Comparison of ENCODE assay signal across 8 cellular contexts in genomic region chr17:7403902-7404736, GRCh38. TPM values are rescaled to one million over a fixed set of nuclear protein-coding genes. Genes with fewer than 3 reads are reported as not detected.
DNase-seq lines count a peak whose midpoint lies in the region; ATAC-seq, FAIRE-seq and TF ChIP-seq lines count a peak whose summit lies in the region.

Gene TMEM256 (minus strand): TSS chr17:7404097. CDS start chr17:7404084, 13 bp downstream.

- H3K27me3 ChIP-seq in pancreas (no peaks in the 10 kb centered on the region), tibial artery (no peaks in the 10 kb centered on the region)

- H3K4me1 ChIP-seq in pancreas = peaks cover 2 to 10% (median 8%) of the 10 kb centered on the region in 3 donors
- H3K4me1 ChIP-seq in tibial artery = peaks cover 0 to 33% (median 24%) of the 10 kb centered on the region in 4 donors

- H3K27ac ChIP-seq in pancreas (peak within 1 kb of the TSS; percentile 70 to 88 (median 85)), tibial artery (peak within 1 kb of the TSS; percentile 90)

- H3K36me3 ChIP-seq in pancreas = no peaks in the 10 kb centered on the region
- peaks cover under 1 to 11% (median 2%) of the 10 kb centered on the region in 3 donors for H3K36me3 ChIP-seq in tibial artery

- peak; percentile 96 for FAIRE-seq in pancreas (lab: Jason Lieb, UNC)

- H3K9me3 Mint-ChIP-seq in activated naive CD8-positive, alpha-beta T cell treated with anti-CD3 and anti-CD28 coated beads, Interleukin-2, amount 50 U/mL, for 24 hours = no peaks in the 10 kb centered on the region

- TF ChIP-seq CTCF in pancreas (IDR thresholded peaks at IDR 0.05) (no peak), tibial artery (IDR thresholded peaks at IDR 0.05) (peak in 1 of 2 experiments; percentile 34)

- DNase-seq in NCI-H1417 treated with DMSO at 0.1 percent for 48 hours (lab: John Stamatoyannopoulos, UW) (peak; percentile 83), SW480 (ENCODE audit: low spot score) (peak; percentile 99), Right ventricle myocardium superior (peak; percentile 99), pancreas (peak; percentile 94 to 99 (median 98)), tibial artery (peak; percentile 99 to 100)
- DNase-seq in activated naive CD8-positive, alpha-beta T cell treated with anti-CD3 and anti-CD28 coated beads, Interleukin-2, amount 50 U/mL, for 24 hours = peak; percentile 92

- H3K4me3 ChIP-seq in pancreas = peak within 1 kb of the TSS; percentile 45 to 69 (median 58)
- H3K4me3 ChIP-seq in tibial artery = peak within 1 kb of the TSS; percentile 61 to 74

- ATAC-seq in HG02759 (IDR thresholded peaks at IDR 0.05; ENCODE audit: unreplicated experiment) (peak; percentile 94), Right ventricle myocardium superior (ENCODE audit: poor library complexity) (peak; percentile 93), pancreas (peak; percentile 90 to 95 (median 92))
- ATAC-seq in activated naive CD8-positive, alpha-beta T cell treated with anti-CD3 and anti-CD28 coated beads, Interleukin-2, amount 50 U/mL, for 24 hours = peak; percentile 94

- peaks cover 19% of the 10 kb centered on the region for H3K4me1 Mint-ChIP-seq in activated naive CD8-positive, alpha-beta T cell treated with anti-CD3 and anti-CD28 coated beads, Interleukin-2, amount 50 U/mL, for 24 hours

- TF ChIP-seq POLR2A in GM10847 (IDR thresholded peaks at IDR 0.05; ENCODE audit: extremely low read depth, insufficient read length) = peak; percentile 91

- WGBS in pancreas, 2 donors = 0 to 1% methylated on average over 49 to 53 of the region's 53 CpGs

- peak within 1 kb of the TSS; percentile 90 for H3K27ac Mint-ChIP-seq in activated naive CD8-positive, alpha-beta T cell treated with anti-CD3 and anti-CD28 coated beads, Interleukin-2, amount 50 U/mL, for 24 hours

- peak within 1 kb of the TSS; percentile 89 for H3K4me3 Mint-ChIP-seq in activated naive CD8-positive, alpha-beta T cell treated with anti-CD3 and anti-CD28 coated beads, Interleukin-2, amount 50 U/mL, for 24 hours

- no peaks in the 10 kb centered on the region for H3K9me3 ChIP-seq in pancreas
- no peaks in the 10 kb centered on the region for H3K9me3 ChIP-seq in tibial artery

- intact Hi-C loops in Right ventricle myocardium superior (cut with DNase I) (no loop called here), pancreas (cut with DNase I) (no loop called here), tibial artery (cut with DNase I; ENCODE audit: low total_unique reads) (no loop called here)

- peaks cover 3% of the 10 kb centered on the region for H3K27me3 Mint-ChIP-seq in activated naive CD8-positive, alpha-beta T cell treated with anti-CD3 and anti-CD28 coated beads, Interleukin-2, amount 50 U/mL, for 24 hours

- H3K36me3 Mint-ChIP-seq in activated naive CD8-positive, alpha-beta T cell treated with anti-CD3 and anti-CD28 coated beads, Interleukin-2, amount 50 U/mL, for 24 hours (ENCODE audit: low read depth) = no peaks in the 10 kb centered on the region

RNA-seq across cellular contexts. Expression of gene TMEM256, which starts in this region (rescaled TPM):
- 61.5 TPM for total RNA-seq in Right ventricle myocardium superior
- 10 to 100 TPM; 32.8 to 53.5 (median 43.1) TPM for total RNA-seq in pancreas
- polyA plus RNA-seq in pancreas = 100 to 1,000 TPM in 1 of 2 donors, 10 to 100 TPM in 1; 88.3 to 119 TPM

Comparison
In these comparisons a context has a peak if more than half of its experiments do, and no peak if none do; other contexts are left out.
1. Peak in every context shown above with its lines: DNase-seq, ATAC-seq, H3K4me3 ChIP-seq and H3K27ac ChIP-seq.